ENCODE assay signal across 8 cellular contexts in genomic region chr17:60600490-60601431, GRCh38. TPM values are rescaled to one million over a fixed set of nuclear protein-coding genes. Genes with fewer than 3 reads are reported as not detected.
A peak's percentile ranks its signal among the peaks of the same experiment; 100 is the strongest.
DNase-seq lines count a peak whose midpoint lies in the region; ATAC-seq, FAIRE-seq and TF ChIP-seq lines count a peak whose summit lies in the region.

No MANE protein-coding gene starts in this region.

- H3K9me3 ChIP-seq in keratinocyte (ENCODE audit: control insufficient read depth, low read depth, low read length): no peaks in the 10 kb centered on the region

- TF ChIP-seq CTCF in keratinocyte (optimal IDR thresholded peaks at IDR 0.05 in 1 of 3, IDR thresholded peaks at IDR 0.05 in 1 of 3, conservative IDR thresholded peaks at IDR 0.05 in 1 of 3; ENCODE audit: extremely low read depth in 1 of 3, insufficient read depth in 2 of 3, low read length in 3 of 3): peak; percentile 65 to 88 (median 68)

- FAIRE-seq in keratinocyte (lab: Jason Lieb, UNC): peak; percentile 67

- H3K27ac ChIP-seq in keratinocyte (ENCODE audit: control insufficient read depth, insufficient read depth, low read length): peak overlapping the region; percentile 90

- no peaks in the 10 kb centered on the region for H3K36me3 ChIP-seq in keratinocyte (ENCODE audit: control insufficient read depth in 2 of 2, extremely low read depth in 1 of 2, insufficient read depth in 2 of 2, low read length in 2 of 2)

- ATAC-seq in HG03066 (IDR thresholded peaks at IDR 0.05; ENCODE audit: low read depth, unreplicated experiment): peak; percentile 19

- H3K4me2 ChIP-seq in keratinocyte (ENCODE audit: control insufficient read depth, extremely low read depth, insufficient read depth, low read depth, low read length): peak overlapping the region; percentile 93

- H2AFZ ChIP-seq in keratinocyte (ENCODE audit: control insufficient read depth, low read length): peak overlapping the region; percentile 89

- H3K27me3 ChIP-seq in keratinocyte (ENCODE audit: control insufficient read depth, extremely low read depth, insufficient read depth, low read length): no peaks in the 10 kb centered on the region

- peak overlapping the region; percentile 92 for H3K9ac ChIP-seq in keratinocyte (ENCODE audit: control insufficient read depth, extremely low read depth, insufficient read depth, low read length)

- peak overlapping the region; percentile 91 to 99 (median 95) for H3K4me3 ChIP-seq in keratinocyte (ENCODE audit: control insufficient read depth in 2 of 3, extremely low read depth in 1 of 3, insufficient read depth in 2 of 3, low read depth in 1 of 3, low read length in 3 of 3)

- dilution Hi-C loops in keratinocyte (cut with MboI; ENCODE audit: extremely low pct_ligation_motif_present, low sequenced_read_pairs): no loop called here

- H3K79me2 ChIP-seq in keratinocyte (ENCODE audit: control insufficient read depth, insufficient read depth, low read length): peaks cover 47% of the 10 kb centered on the region

- H3K4me1 ChIP-seq in keratinocyte (ENCODE audit: control insufficient read depth, extremely low read depth, insufficient read depth, low read length): peaks cover 21% of the 10 kb centered on the region

- no peaks in the 10 kb centered on the region for H4K20me1 ChIP-seq in keratinocyte (ENCODE audit: control insufficient read depth, extremely low read depth, insufficient read depth, low read length)

- H3K9me1 ChIP-seq in keratinocyte (ENCODE audit: control insufficient read depth, extremely low read depth, insufficient read depth, low read length): no peaks in the 10 kb centered on the region

- DNase-seq in SIG-M5 treated with dmso at 0.1 percent for 504 hours (lab: John Stamatoyannopoulos, UW; ENCODE audit: unreplicated experiment) (peak; percentile 100), SIG-M5 (lab: John Stamatoyannopoulos, UW) (no peak), NCI-H2196 (lab: John Stamatoyannopoulos, UW; ENCODE audit: unreplicated experiment) (peak; percentile 72), keratinocyte (ENCODE audit: low read depth, low spot score) (peak; percentile 61)
- DNase-seq in activated CD4-positive, CD25-positive, alpha-beta regulatory T cell (lab: John Stamatoyannopoulos, UW): peak; percentile 10 to 29 (median 12)
- DNase-seq in central memory CD4-positive, alpha-beta T cell: peak; percentile 56
- DNase-seq in stimulated activated CD4-positive, alpha-beta T cell treated with anti-CD3 and anti-CD28 coated beads, Interleukin-12 subunit alpha, Interleukin-12 subunit beta, amount 100 ng/mL, for 48 hours (ENCODE audit: low read depth in 2 of 3, low spot score in 1 of 3): peak; percentile 58 to 63 (median 60)

RNA-seq across cellular contexts. Expression of gene PPM1D, which starts 0.8 kb away (rescaled TPM):
- polyA plus RNA-seq in keratinocyte: 2.3 to 2.9 TPM (median 2.6 TPM) in 3 replicates
- polyA plus RNA-seq in keratinocyte (2011; ENCODE audit: low read depth): 4.6 TPM
- polyA plus RNA-seq in keratinocyte (2011; cell fraction: cytosol; rRNA removed): 1.7 and 2.2 TPM in 2 replicates
- 2.7 and 3.7 TPM in 2 replicates for polyA plus RNA-seq in keratinocyte (2011; cell fraction: nucleus; rRNA removed)
- 2.1 and 7.1 TPM in 2 replicates for polyA plus RNA-seq in keratinocyte (2012; ENCODE audit: low replicate concordance)
- 0.79 to 5.0 TPM (median 4.2 TPM) in 3 replicates for polyA minus RNA-seq in keratinocyte
- polyA minus RNA-seq in keratinocyte (2011; cell fraction: cytosol; rRNA and poly(A)+ RNA removed): 4.0 TPM
- polyA minus RNA-seq in keratinocyte (2011; cell fraction: nucleus; rRNA and poly(A)+ RNA removed): 1.7 and 2.2 TPM in 2 replicates
